ENCODE assay signal across 29 cellular contexts in genomic region chr11:133508448-133508847, GRCh38. TPM values are rescaled to one million over a fixed set of nuclear protein-coding genes. Genes with fewer than 3 reads are reported as not detected.
"Had no signal": no experiment of that assay in that cellular context is flagged by ENCODE, and none has a peak within 500 bp of the region (broad histone marks: within the 10 kb centered on the region; RNA-seq: fewer than 3 reads in every experiment).

No MANE protein-coding gene starts in this region.

- H3K4me1 ChIP-seq: ascending aorta, body of pancreas, SJSA1 had no signal

- H3K36me3 ChIP-seq: ascending aorta, SJSA1 had no signal

- H3K4me2 ChIP-seq: KMS-11 had no signal

- H3K4me3 ChIP-seq: ascending aorta, body of pancreas, SJSA1 had no signal

- DNase-seq: activated CD4-positive, alpha-beta T cell treated with anti-CD3 and anti-CD28 coated beads for 48 hours; activated CD4-positive, alpha-beta T cell treated with anti-CD3 and anti-CD28 coated beads, Interleukin-2, amount 50 U/mL, for 48 hours; activated CD4-positive, CD25-positive, alpha-beta regulatory T cell treated with anti-CD3 and anti-CD28 coated beads, Interleukin-2, amount 50 U/mL, for 72 hours; activated CD8-positive, alpha-beta memory T cell treated with anti-CD3 and anti-CD28 coated beads, Interleukin-2, amount 10 ng/mL, durations not matched to agents 7 days and 5 days; activated effector memory CD4-positive, alpha-beta T cell treated with Interleukin-2 at 50 U/mL for 16 hours; activated naive CD4-positive, alpha-beta T cell treated with Interleukin-2 at 50 U/mL for 16 hours; activated naive CD8-positive, alpha-beta T cell treated with anti-CD3 and anti-CD28 coated beads, Interleukin-2, amount 50 U/mL, for 24 hours; activated T-cell treated with anti-CD3 and anti-CD28 coated beads, Interleukin-2, amount 50 U/mL, for 24 hours; amniotic stem cell; body of pancreas; NCI-H1092; NCI-H1417; NCI-H1930; NCI-H2171; NCI-H2227 treated with DMSO at 0.1 percent for 48 hours; NCI-H526; NCI-H774; OCI-M1; RPMI8226; SHP77; T-helper 17 cell; T-helper 9 cell had no signal

- H3K9ac ChIP-seq: KMS-11 had no signal

- H3K27ac ChIP-seq: ascending aorta, body of pancreas, KMS-11, SJSA1 had no signal

- H3K9me3 ChIP-seq: ascending aorta, body of pancreas, SJSA1 had no signal

- H3K27me3 ChIP-seq: ascending aorta, body of pancreas, SJSA1 had no signal

RNA-seq across cellular contexts. Expression of gene OPCML, which starts 23.9 kb away (rescaled TPM):
- total RNA-seq: activated CD8-positive, alpha-beta memory T cell treated with anti-CD3 and anti-CD28 coated beads, Interleukin-2, amount 10 ng/mL, durations not matched to agents 7 days and 5 days; activated naive CD4-positive, alpha-beta T cell treated with anti-CD3 and anti-CD28 coated beads, Interleukin-2, amount 50 U/mL, for 72 hours; activated T-helper 1 cell treated with anti-CD3 and anti-CD28 coated beads, Interleukin-12 subunit alpha, Interleukin-12 subunit beta, Interleukin-2, Interleukin-4 antibody, amounts not matched to agents 30 ng/mL and 10 ng/mL and 1 ng/mL, durations not matched to agents 14 hours and 24 hours and 36 hours; ascending aorta; bronchial epithelial cell; MCF 10A; T-helper 17 cell had no signal
